1 cellular context compared by ENCODE assay signal in genomic region chr15:63133786-63134185, GRCh38.
TF ChIP-seq lines count a peak whose summit lies in the region.

No MANE protein-coding gene starts in this region.

TF ChIP-seq in GM12878, 131 proteins besides CTCF, POLR2A, EP300 and RAD21:
- TF ChIP-seq ETV6 (conservative IDR thresholded peaks at IDR 0.05 in 1 of 2, IDR thresholded peaks at IDR 0.05 in 1 of 2; ENCODE audit: borderline replicate concordance in 1 of 2, low read depth in 1 of 2): no peak
- TF ChIP-seq RUNX3 (IDR thresholded peaks at IDR 0.05; ENCODE audit: low read length): no peak
- no peak for TF ChIP-seq FOXK2 (IDR thresholded peaks at IDR 0.05)
- TF ChIP-seq CREM (IDR thresholded peaks at IDR 0.05; ENCODE audit: low read depth): no peak
- TF ChIP-seq USF1 (IDR thresholded peaks at IDR 0.05; ENCODE audit: borderline replicate concordance, extremely low read length, insufficient read depth, low read depth, low read length): no peak
- TF ChIP-seq MLLT1 (IDR thresholded peaks at IDR 0.05): no peak
- TF ChIP-seq ESRRA (IDR thresholded peaks at IDR 0.05; ENCODE audit: low read length): no peak
- TF ChIP-seq DPF2 (IDR thresholded peaks at IDR 0.05): no peak
- TF ChIP-seq SUPT20H (IDR thresholded peaks at IDR 0.05; ENCODE audit: borderline replicate concordance, control insufficient read depth, low read depth, low read length): no peak
- no peak for TF ChIP-seq MXI1 (IDR thresholded peaks at IDR 0.05; ENCODE audit: low read depth, low read length)
- TF ChIP-seq SKIL (IDR thresholded peaks at IDR 0.05; ENCODE audit: low read depth, poor library complexity, severe bottlenecking): no peak
- TF ChIP-seq ASH2L (IDR thresholded peaks at IDR 0.05; ENCODE audit: borderline replicate concordance, low read depth): no peak
- no peak for TF ChIP-seq RBBP5 (conservative IDR thresholded peaks at IDR 0.05)
- no peak for TF ChIP-seq NRF1 (conservative IDR thresholded peaks at IDR 0.05; ENCODE audit: low read depth, low read length)
- no peak for TF ChIP-seq TARDBP (IDR thresholded peaks at IDR 0.05; ENCODE audit: borderline replicate concordance)
